In genomic region chr6:167779993-167780655, GRCh38 we compare ENCODE assay signal across 19 cellular contexts. TPM values are rescaled to one million over a fixed set of nuclear protein-coding genes. Genes with fewer than 3 reads are reported as not detected.
DNase-seq lines count a peak whose midpoint lies in the region; ATAC-seq, FAIRE-seq and TF ChIP-seq lines count a peak whose summit lies in the region.
"Had no signal": no experiment of that assay in that cellular context is flagged by ENCODE, and none has a peak within 500 bp of the region (broad histone marks: within the 10 kb centered on the region; RNA-seq: fewer than 3 reads in every experiment).

No MANE protein-coding gene starts in this region.

- H3K9ac ChIP-seq in kidney (ENCODE audit: low read length in 2 of 2), result no peak overlapping the region

- H3K4me1 Mint-ChIP-seq in Caco-2 (ENCODE audit: low read depth, unreplicated experiment), result peaks cover 32% of the 10 kb centered on the region
- peaks cover 0 to 1% (median 0%) of the 10 kb centered on the region in 4 donors for H3K4me1 Mint-ChIP-seq in naive thymus-derived CD8-positive, alpha-beta T cell
- no peaks in the 10 kb centered on the region for H3K4me1 Mint-ChIP-seq in activated T-cell treated with anti-CD3 and anti-CD28 coated beads, Interleukin-2, amount 50 U/mL, for 24 hours (ENCODE audit: low read depth)
- H3K4me1 Mint-ChIP-seq: B cell had no signal

- no peaks in the 10 kb centered on the region for H3K27me3 Mint-ChIP-seq in Caco-2 (ENCODE audit: insufficient read depth, unreplicated experiment)
- peaks cover 0 to 50% (median 10%) of the 10 kb centered on the region in 5 donors for H3K27me3 Mint-ChIP-seq in naive thymus-derived CD8-positive, alpha-beta T cell
- H3K27me3 Mint-ChIP-seq in activated T-cell treated with anti-CD3 and anti-CD28 coated beads, Interleukin-2, amount 50 U/mL, for 24 hours, result peaks cover 28% of the 10 kb centered on the region

- FAIRE-seq in kidney (lab: Jason Lieb, UNC), result no peak
- FAIRE-seq: A204.1, GM12892 had no signal

- no peaks in the 10 kb centered on the region for H3K9me3 Mint-ChIP-seq in Caco-2 (ENCODE audit: unreplicated experiment)
- H3K9me3 Mint-ChIP-seq in naive thymus-derived CD8-positive, alpha-beta T cell, result no peaks in the 10 kb centered on the region
- H3K9me3 Mint-ChIP-seq in activated T-cell treated with anti-CD3 and anti-CD28 coated beads, Interleukin-2, amount 50 U/mL, for 24 hours, result no peaks in the 10 kb centered on the region
- H3K9me3 Mint-ChIP-seq: CD4-positive, alpha-beta T cell had no signal

- POLR2A ChIA-PET in Caco-2 (lab: Charles Lee), result interaction anchor here (1.0 kb wide), 1 partner anchor 16 kb away, joined by 3 read pairs; no protein-coding TSS in a partner anchor
- POLR2A ChIA-PET in naive thymus-derived CD8-positive, alpha-beta T cell (lab: Charles Lee), result no interaction called here

- TF ChIP-seq CTCF in Caco-2 (IDR thresholded peaks at IDR 0.05; ENCODE audit: insufficient read depth in 1 of 2, low read depth in 1 of 2, low read length in 1 of 2, severe bottlenecking in 1 of 2, unreplicated experiment in 1 of 2) (no peak), body of pancreas (IDR thresholded peaks at IDR 0.05) (no peak), kidney (IDR thresholded peaks at IDR 0.05; ENCODE audit: borderline replicate concordance, extremely low read depth, insufficient read depth) (no peak)

- peaks cover 7% of the 10 kb centered on the region for H3K36me3 Mint-ChIP-seq in Caco-2 (ENCODE audit: insufficient read depth, unreplicated experiment)
- H3K36me3 Mint-ChIP-seq in naive thymus-derived CD8-positive, alpha-beta T cell, result no peaks in the 10 kb centered on the region
- H3K36me3 Mint-ChIP-seq in activated T-cell treated with anti-CD3 and anti-CD28 coated beads, Interleukin-2, amount 50 U/mL, for 24 hours (ENCODE audit: low read depth), result no peaks in the 10 kb centered on the region

- H3K9me3 ChIP-seq in Caco-2, result no peaks in the 10 kb centered on the region
- H3K9me3 ChIP-seq in body of pancreas, result no peaks in the 10 kb centered on the region
- no peaks in the 10 kb centered on the region for H3K9me3 ChIP-seq in kidney (ENCODE audit: control insufficient read depth in 1 of 2, low read length in 2 of 2)

- no peak for DNase-seq in Caco-2
- DNase-seq in body of pancreas, result no peak
- peak; percentile 46 for DNase-seq in kidney
- peak; percentile 26 for DNase-seq in posterior vena cava (ENCODE audit: low spot score)
- DNase-seq in DMS114 treated with DMSO at 0.1 percent for 48 hours (lab: John Stamatoyannopoulos, UW; ENCODE audit: unreplicated experiment), result no peak
- DNase-seq in naive thymus-derived CD8-positive, alpha-beta T cell, result no peak
- DNase-seq in activated T-cell treated with anti-CD3 and anti-CD28 coated beads, Interleukin-2, amount 50 U/mL, for 24 hours, result no peak
- DNase-seq: C1 segment of cervical spinal cord, DMS153, DND-41, GDM1, GOT3, HCEC 1CT, HFFc6 had no signal

- 78 to 81% methylated on average over 15 of the region's 15 CpGs for WGBS in body of pancreas, 2 donors

- H3K36me3 ChIP-seq in Caco-2 (ENCODE audit: control insufficient read depth, insufficient read depth, low read length) (no peaks in the 10 kb centered on the region), body of pancreas (replicated peaks in 1 of 2; ENCODE audit: insufficient read depth in 1 of 2, low read depth in 2 of 2) (no peaks in the 10 kb centered on the region), kidney (ENCODE audit: control insufficient read depth in 1 of 2, insufficient read depth in 2 of 2, low read length in 2 of 2) (no peaks in the 10 kb centered on the region)

- peaks cover 22% of the 10 kb centered on the region for H3K4me1 ChIP-seq in Caco-2
- H3K4me1 ChIP-seq in body of pancreas, result peaks cover 26% of the 10 kb centered on the region
- peaks cover 13 to 14% of the 10 kb centered on the region in 2 donors for H3K4me1 ChIP-seq in kidney (ENCODE audit: control insufficient read depth in 1 of 2, insufficient read depth in 1 of 2, low read depth in 1 of 2, low read length in 2 of 2)

- intact Hi-C loops in Caco-2 (cut with micrococcal nuclease; ENCODE audit: unreplicated experiment), result no loop called here
- intact Hi-C loops in body of pancreas (cut with DNase I), result no loop called here
- intact Hi-C loops in kidney (cut with DNase I), result no loop called here
- intact Hi-C loops in posterior vena cava (cut with DNase I), result no loop called here

- BruUV-seq in Caco-2 (replicated peaks; lab: Mats Ljungman, UMichigan), result no TSS peak

- no peak overlapping the region for H3K4me3 Mint-ChIP-seq in Caco-2 (ENCODE audit: unreplicated experiment)
- no peak overlapping the region for H3K4me3 Mint-ChIP-seq in naive thymus-derived CD8-positive, alpha-beta T cell
- no peak overlapping the region for H3K4me3 Mint-ChIP-seq in activated T-cell treated with anti-CD3 and anti-CD28 coated beads, Interleukin-2, amount 50 U/mL, for 24 hours
- H3K4me3 Mint-ChIP-seq: B cell; CD4-positive, alpha-beta T cell; HFFc6 had no signal

- H3K27ac ChIP-seq in body of pancreas, result peak overlapping the region in 3 of 4 donors; percentile 75 to 81 (median 78)
- no peak overlapping the region for H3K27ac ChIP-seq in kidney (ENCODE audit: low read depth in 2 of 2, low read length in 2 of 2)
- H3K27ac ChIP-seq: HL-60 had no signal

- H3K27me3 ChIP-seq in Caco-2 (replicated peaks; ENCODE audit: control insufficient read depth, insufficient read depth, low read length) (no peaks in the 10 kb centered on the region), body of pancreas (no peaks in the 10 kb centered on the region)

- TF ChIP-seq POLR2A in body of pancreas (IDR thresholded peaks at IDR 0.05), result no peak

- no peak for ATAC-seq in body of pancreas
- no peak for ATAC-seq in naive thymus-derived CD8-positive, alpha-beta T cell

- H3K27ac Mint-ChIP-seq in Caco-2 (ENCODE audit: unreplicated experiment), result peak overlapping the region; percentile 46
- H3K27ac Mint-ChIP-seq in naive thymus-derived CD8-positive, alpha-beta T cell, result no peak overlapping the region
- no peak overlapping the region for H3K27ac Mint-ChIP-seq in activated T-cell treated with anti-CD3 and anti-CD28 coated beads, Interleukin-2, amount 50 U/mL, for 24 hours
- H3K27ac Mint-ChIP-seq: B cell; CD4-positive, alpha-beta T cell; HFFc6 had no signal

- H3K4me3 ChIP-seq in Caco-2 (ENCODE audit: low read depth, low read length), result no peak overlapping the region
- no peak overlapping the region for H3K4me3 ChIP-seq in body of pancreas
- H3K4me3 ChIP-seq in kidney (ENCODE audit: low read length in 2 of 2), result no peak overlapping the region

- CTCF ChIA-PET in Caco-2 (lab: Charles Lee), result no interaction called here

RNA-seq across cellular contexts. Expression of gene AFDN, which starts 46.6 kb away (rescaled TPM):
- total RNA-seq in Caco-2 (2022) (177 TPM in 2 replicates), body of pancreas (100 to 1,000 TPM; 160 to 195 TPM), kidney (175 TPM), posterior vena cava (10 to 100 TPM; 49.3 to 68.6 TPM)
- 21.5 TPM for polyA plus RNA-seq in kidney (ENCODE audit: insufficient read depth, low read depth, low replicate concordance)
- total RNA-seq in naive thymus-derived CD8-positive, alpha-beta T cell, result 1 to 10 TPM; 9.4 to 9.6 TPM
- 1 to 10 TPM in 1 of 3 donors, under 1 TPM in 1, not detected in 1; 0.46 to 1.2 TPM for polyA plus RNA-seq in naive thymus-derived CD8-positive, alpha-beta T cell

Comparison
In these comparisons a context has a peak if more than half of its experiments do, and no peak if none do; other contexts are left out.
1. DNase-seq: peak in kidney (single experiment) and posterior vena cava (single experiment); none in Caco-2 (0 of 2), body of pancreas (0 of 4), DMS114 treated with DMSO at 0.1 percent for 48 hours (single experiment), naive thymus-derived CD8-positive, alpha-beta T cell (0 of 10) and activated T-cell treated with anti-CD3 and anti-CD28 coated beads, Interleukin-2, amount 50 U/mL, for 24 hours (single experiment).
2. H3K27ac ChIP-seq: peak in body of pancreas (3 of 4); none in kidney (0 of 2).
3. RNA of gene AFDN, which starts 46.6 kb away (total RNA-seq): 160 to 195 TPM in body of pancreas, 177 TPM in Caco-2, 175 TPM in kidney (single experiment) and 49.3 to 68.6 TPM in posterior vena cava; 9.4 to 9.6 TPM in naive thymus-derived CD8-positive, alpha-beta T cell; every median in the first group is over 4 times any median in the second.